ENCODE assay signal across 8 cellular contexts in the genomic region with DNA sequence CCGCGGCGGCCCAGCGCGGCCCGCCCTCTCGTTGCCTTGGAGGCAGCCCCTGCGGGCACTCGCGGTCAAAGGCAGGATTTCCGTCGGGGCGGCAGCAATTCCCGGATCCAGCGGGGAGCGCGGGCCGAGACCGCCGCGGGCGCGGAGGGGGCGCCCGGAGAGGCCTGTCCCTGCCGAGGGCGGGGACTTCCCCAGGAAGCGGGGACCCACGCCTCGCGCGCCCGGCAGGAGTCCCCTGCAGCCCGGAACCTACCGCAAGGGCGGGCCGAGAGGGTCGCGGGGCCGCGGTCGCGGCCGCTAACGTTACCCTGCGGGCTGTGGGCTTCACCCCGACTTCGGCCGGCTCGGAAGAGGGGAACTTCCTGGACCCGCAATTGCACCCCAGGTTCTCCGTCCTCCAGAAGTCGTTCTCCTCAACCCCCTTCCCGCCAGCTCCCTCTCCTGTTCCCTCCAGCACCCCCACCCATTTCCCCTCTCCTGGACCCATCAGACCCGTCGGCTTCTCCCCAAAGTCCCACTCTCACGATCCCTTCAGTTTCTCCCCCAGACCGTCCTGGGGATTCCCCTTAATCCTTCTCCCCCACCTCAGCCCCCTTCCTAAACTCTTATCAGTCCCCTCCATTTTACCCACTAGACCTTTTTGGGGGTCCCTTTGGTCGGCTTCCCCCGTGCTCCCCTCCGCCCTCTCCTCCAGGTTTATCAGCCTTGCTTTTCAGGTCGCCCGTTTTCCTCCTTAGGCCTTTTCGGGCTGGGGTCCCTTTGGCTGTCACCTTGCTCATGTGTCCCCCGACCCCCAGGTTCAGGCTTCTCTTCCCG. TPM values are rescaled to one million over a fixed set of nuclear protein-coding genes. Genes with fewer than 3 reads are reported as not detected.
DNase-seq lines count a peak whose midpoint lies in the region; ATAC-seq and TF ChIP-seq lines count a peak whose summit lies in the region.

No MANE protein-coding gene starts in this region.

- no peak for ATAC-seq in GM19328 (IDR thresholded peaks at IDR 0.05; ENCODE audit: unreplicated experiment)

- 4 to 5% methylated on average over 66 of the region's 66 CpGs for WGBS in sigmoid colon, 2 donors

- H3K4me1 ChIP-seq in HAP-1: no peaks in the 10 kb centered on the region
- peaks cover 67% of the 10 kb centered on the region for H3K4me1 ChIP-seq in left ventricle myocardium inferior
- peaks cover 0 to 15% (median 7%) of the 10 kb centered on the region in 4 donors for H3K4me1 ChIP-seq in sigmoid colon

- TF ChIP-seq EP300 in sigmoid colon (IDR thresholded peaks at IDR 0.05): no peak

- no peak overlapping the region for H3K27ac Mint-ChIP-seq in activated naive CD4-positive, alpha-beta T cell treated with anti-CD3 and anti-CD28 coated beads for 36 hours

- no peaks in the 10 kb centered on the region for H3K36me3 Mint-ChIP-seq in activated naive CD4-positive, alpha-beta T cell treated with anti-CD3 and anti-CD28 coated beads for 36 hours (ENCODE audit: low read depth)

- no peaks in the 10 kb centered on the region for H3K27me3 Mint-ChIP-seq in activated naive CD4-positive, alpha-beta T cell treated with anti-CD3 and anti-CD28 coated beads for 36 hours (ENCODE audit: low read depth)

- H3K4me3 ChIP-seq in HAP-1 (peak overlapping the region; percentile 4), left ventricle myocardium inferior (peak overlapping the region; percentile 70), sigmoid colon (peak overlapping the region; percentile 11 to 51 (median 43))

- peak; percentile 46 for DNase-seq in AG08395 (ENCODE audit: low spot score)
- peak in 1 of 2 experiments; percentile 34 for DNase-seq in HAP-1 (ENCODE audit: low spot score in 2 of 2)
- peak; percentile 57 for DNase-seq in activated naive CD4-positive, alpha-beta T cell treated with anti-CD3 and anti-CD28 coated beads for 36 hours
- peak; percentile 71 for DNase-seq in left ventricle myocardium inferior
- no peak for DNase-seq in sigmoid colon
- no peak for DNase-seq in DMS153 treated with DMSO at 0.1 percent for 48 hours (lab: John Stamatoyannopoulos, UW; ENCODE audit: unreplicated experiment)
- DNase-seq in DMS 273 treated with DMSO at 0.1 percent for 48 hours (lab: John Stamatoyannopoulos, UW): no peak

- TF ChIP-seq CTCF in left ventricle myocardium inferior (IDR thresholded peaks at IDR 0.05; ENCODE audit: borderline replicate concordance): peak; percentile 30
- TF ChIP-seq CTCF in sigmoid colon (IDR thresholded peaks at IDR 0.05): no peak

- H3K27me3 ChIP-seq in HAP-1 (ENCODE audit: low read depth) (no peaks in the 10 kb centered on the region), left ventricle myocardium inferior (ENCODE audit: low read depth) (no peaks in the 10 kb centered on the region), sigmoid colon (peaks cover 15 to 29% (median 21%) of the 10 kb centered on the region in 3 donors)

- H3K27ac ChIP-seq in left ventricle myocardium inferior (replicated peaks): peak overlapping the region; percentile 92
- peak overlapping the region; percentile 25 to 69 (median 59) for H3K27ac ChIP-seq in sigmoid colon

- TF ChIP-seq POLR2A in sigmoid colon (IDR thresholded peaks at IDR 0.05): no peak

- intact Hi-C loops in activated naive CD4-positive, alpha-beta T cell treated with anti-CD3 and anti-CD28 coated beads for 36 hours (cut with micrococcal nuclease): no loop called here
- intact Hi-C loops in left ventricle myocardium inferior (cut with micrococcal nuclease): no loop called here
- intact Hi-C loops in sigmoid colon (cut with DNase I): no loop called here

- H3K9me3 ChIP-seq in HAP-1 (no peaks in the 10 kb centered on the region), left ventricle myocardium inferior (replicated peaks) (no peaks in the 10 kb centered on the region), sigmoid colon (no peaks in the 10 kb centered on the region)

- peak overlapping the region; percentile 46 for H3K4me3 Mint-ChIP-seq in activated naive CD4-positive, alpha-beta T cell treated with anti-CD3 and anti-CD28 coated beads for 36 hours

- H3K9me3 Mint-ChIP-seq in activated naive CD4-positive, alpha-beta T cell treated with anti-CD3 and anti-CD28 coated beads for 36 hours: no peaks in the 10 kb centered on the region

- H3K4me1 Mint-ChIP-seq in activated naive CD4-positive, alpha-beta T cell treated with anti-CD3 and anti-CD28 coated beads for 36 hours (ENCODE audit: low read depth): peaks cover 65% of the 10 kb centered on the region

- CTCF ChIA-PET in activated naive CD4-positive, alpha-beta T cell treated with anti-CD3 and anti-CD28 coated beads for 36 hours (lab: Charles Lee): interaction anchor here (1.5 kb wide), 1 partner anchor 11 kb away, joined by 3 read pairs; no protein-coding TSS in a partner anchor

- H3K36me3 ChIP-seq in HAP-1 (replicated peaks): no peaks in the 10 kb centered on the region
- H3K36me3 ChIP-seq in left ventricle myocardium inferior: no peaks in the 10 kb centered on the region
- no peaks in the 10 kb centered on the region for H3K36me3 ChIP-seq in sigmoid colon

- in situ Hi-C loops in HAP-1 (cut with MboI; ENCODE audit: low sequenced_read_pairs): no loop called here

RNA-seq across cellular contexts. Expression of a gene that starts 0.6 kb away (rescaled TPM):
- under 1 TPM; 0.10 to 0.14 TPM for total RNA-seq in activated naive CD4-positive, alpha-beta T cell treated with anti-CD3 and anti-CD28 coated beads for 36 hours
- total RNA-seq in left ventricle myocardium inferior (3.5 TPM), sigmoid colon (10 to 100 TPM in 1 of 4 donors, 1 to 10 TPM in 3; 6.6 to 11.4 (median 8.0) TPM)
- 10 to 100 TPM in 1 of 3 donors, 1 to 10 TPM in 2; 3.0 to 14.4 (median 5.1) TPM for polyA plus RNA-seq in sigmoid colon

RNA-seq across cellular contexts. Expression of a gene that starts 30.4 kb away (rescaled TPM):
- 10 to 100 TPM in 1 of 2 experiments, 1 to 10 TPM in 1; 7.7 to 10.1 TPM for total RNA-seq in activated naive CD4-positive, alpha-beta T cell treated with anti-CD3 and anti-CD28 coated beads for 36 hours
- total RNA-seq in left ventricle myocardium inferior (40.1 TPM), sigmoid colon (10 to 100 TPM; 10.9 to 34.1 (median 14.3) TPM)
- 10 to 100 TPM in 1 of 3 donors, 1 to 10 TPM in 2; 1.8 to 17.4 (median 2.1) TPM for polyA plus RNA-seq in sigmoid colon

RNA-seq across cellular contexts. Expression of a gene that starts 37.6 kb away (rescaled TPM):
- total RNA-seq in activated naive CD4-positive, alpha-beta T cell treated with anti-CD3 and anti-CD28 coated beads for 36 hours: 100 to 1,000 TPM; 115 to 125 TPM
- total RNA-seq in left ventricle myocardium inferior: 39.2 TPM
- 100 to 1,000 TPM in 2 of 4 donors, 10 to 100 TPM in 2; 33.6 to 118 (median 82.0) TPM for total RNA-seq in sigmoid colon
- polyA plus RNA-seq in sigmoid colon: 100 to 1,000 TPM in 1 of 3 donors, 10 to 100 TPM in 1, 1 to 10 TPM in 1; 9.0 to 245 (median 16.0) TPM

Comparison
In these comparisons a context has a peak if more than half of its experiments do, and no peak if none do; other contexts are left out.
1. DNase-seq: peak in AG08395 (single experiment), activated naive CD4-positive, alpha-beta T cell treated with anti-CD3 and anti-CD28 coated beads for 36 hours (single experiment) and left ventricle myocardium inferior (single experiment); none in sigmoid colon (single experiment), DMS153 treated with DMSO at 0.1 percent for 48 hours (single experiment) and DMS 273 treated with DMSO at 0.1 percent for 48 hours (single experiment).
2. H3K4me3 ChIP-seq: peak in every context shown above with its lines; median percentile 70 in left ventricle myocardium inferior; 43 in sigmoid colon; 4 in HAP-1.